1 cellular context compared by ENCODE assay signal in genomic region chr9:87812375-87813118, GRCh38.
TF ChIP-seq lines count a peak whose summit lies in the region.

No MANE protein-coding gene starts in this region.

TF ChIP-seq in K562, 482 proteins besides CTCF, POLR2A, EP300 and RAD21 (continued from another document and continues in another):
- TF ChIP-seq, protein P1, sequence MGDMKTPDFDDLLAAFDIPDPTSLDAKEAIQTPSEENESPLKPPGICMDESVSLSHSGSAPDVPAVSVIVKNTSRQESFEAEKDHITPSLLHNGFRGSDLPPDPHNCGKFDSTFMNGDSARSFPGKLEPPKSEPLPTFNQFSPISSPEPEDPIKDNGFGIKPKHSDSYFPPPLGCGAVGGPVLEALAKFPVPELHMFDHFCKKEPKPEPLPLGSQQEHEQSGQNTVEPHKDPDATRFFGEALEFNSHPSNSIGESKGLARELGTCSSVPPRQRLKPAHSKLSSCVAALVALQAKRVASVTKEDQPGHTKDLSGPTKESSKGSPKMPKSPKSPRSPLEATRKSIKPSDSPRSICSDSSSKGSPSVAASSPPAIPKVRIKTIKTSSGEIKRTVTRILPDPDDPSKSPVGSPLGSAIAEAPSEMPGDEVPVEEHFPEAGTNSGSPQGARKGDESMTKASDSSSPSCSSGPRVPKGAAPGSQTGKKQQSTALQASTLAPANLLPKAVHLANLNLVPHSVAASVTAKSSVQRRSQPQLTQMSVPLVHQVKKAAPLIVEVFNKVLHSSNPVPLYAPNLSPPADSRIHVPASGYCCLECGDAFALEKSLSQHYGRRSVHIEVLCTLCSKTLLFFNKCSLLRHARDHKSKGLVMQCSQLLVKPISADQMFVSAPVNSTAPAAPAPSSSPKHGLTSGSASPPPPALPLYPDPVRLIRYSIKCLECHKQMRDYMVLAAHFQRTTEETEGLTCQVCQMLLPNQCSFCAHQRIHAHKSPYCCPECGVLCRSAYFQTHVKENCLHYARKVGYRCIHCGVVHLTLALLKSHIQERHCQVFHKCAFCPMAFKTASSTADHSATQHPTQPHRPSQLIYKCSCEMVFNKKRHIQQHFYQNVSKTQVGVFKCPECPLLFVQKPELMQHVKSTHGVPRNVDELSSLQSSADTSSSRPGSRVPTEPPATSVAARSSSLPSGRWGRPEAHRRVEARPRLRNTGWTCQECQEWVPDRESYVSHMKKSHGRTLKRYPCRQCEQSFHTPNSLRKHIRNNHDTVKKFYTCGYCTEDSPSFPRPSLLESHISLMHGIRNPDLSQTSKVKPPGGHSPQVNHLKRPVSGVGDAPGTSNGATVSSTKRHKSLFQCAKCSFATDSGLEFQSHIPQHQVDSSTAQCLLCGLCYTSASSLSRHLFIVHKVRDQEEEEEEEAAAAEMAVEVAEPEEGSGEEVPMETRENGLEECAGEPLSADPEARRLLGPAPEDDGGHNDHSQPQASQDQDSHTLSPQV (IDR thresholded peaks at IDR 0.05): peak; percentile 68
- TF ChIP-seq TFAM (CRISPR knock-in tag; conservative IDR thresholded peaks at IDR 0.05) (no peak), HBP1 (CRISPR knock-in tag; IDR thresholded peaks at IDR 0.05) (no peak), SMARCA4 (IDR thresholded peaks at IDR 0.05) (0 out of 2 replicates have a peak, but pooled peaks have one; percentile 37), BACH1 (tag; IDR thresholded peaks at IDR 0.05) (no peak), CBFA2T3 (IDR thresholded peaks at IDR 0.05) (peak; percentile 52), TAF1 (IDR thresholded peaks at IDR 0.05; ENCODE audit: control insufficient read depth, extremely low read depth, insufficient read depth, low read length, severe bottlenecking) (no peak), RFX1 (IDR thresholded peaks at IDR 0.05) (no peak), STAT5A (IDR thresholded peaks at IDR 0.05; ENCODE audit: borderline replicate concordance, low read length) (no peak), TAF7 (tag; IDR thresholded peaks at IDR 0.05) (no peak), MXI1 (IDR thresholded peaks at IDR 0.05; ENCODE audit: low read depth, low read length) (no peak), PML (IDR thresholded peaks at IDR 0.05; ENCODE audit: low read length) (no peak), CC2D1A (IDR thresholded peaks at IDR 0.05) (0 out of 2 replicates have a peak, but pooled peaks have one; percentile 48), ETV5 (CRISPR knock-in tag; IDR thresholded peaks at IDR 0.05; ENCODE audit: low read depth) (no peak), ARID1B (IDR thresholded peaks at IDR 0.05) (no peak), GABPB2 (CRISPR knock-in tag; conservative IDR thresholded peaks at IDR 0.05) (no peak), TCF7 (IDR thresholded peaks at IDR 0.05; ENCODE audit: borderline replicate concordance) (no peak), ZZZ3 (IDR thresholded peaks at IDR 0.05) (no peak), ZNF586 (CRISPR knock-in tag; conservative IDR thresholded peaks at IDR 0.05) (no peak), NFIC (IDR thresholded peaks at IDR 0.05) (no peak), ATF7 (IDR thresholded peaks at IDR 0.05) (0 out of 2 replicates have a peak, but pooled peaks have one; percentile 16), PHB (CRISPR knock-in tag; IDR thresholded peaks at IDR 0.05) (no peak), ZNF184 (CRISPR knock-in tag; IDR thresholded peaks at IDR 0.05) (no peak), HMG20A (CRISPR knock-in tag; conservative IDR thresholded peaks at IDR 0.05) (no peak), KDM1A (IDR thresholded peaks at IDR 0.05) (peak; percentile 52 to 57; a peak in 2 of 4 replicates), FOXK2 (conservative IDR thresholded peaks at IDR 0.05 in 1 of 2, IDR thresholded peaks at IDR 0.05 in 1 of 2; ENCODE audit: low read depth in 2 of 2) (no peak), NCOR1 (IDR thresholded peaks at IDR 0.05) (no peak), RBM39 (optimal IDR thresholded peaks at IDR 0.05; ENCODE audit: low read depth, low read length) (no peak), SIX5 (IDR thresholded peaks at IDR 0.05; ENCODE audit: borderline replicate concordance in 1 of 2, insufficient read depth in 1 of 2, low read depth in 1 of 2, low read length in 2 of 2) (no peak), ZNF655 (CRISPR knock-in tag; IDR thresholded peaks at IDR 0.05) (no peak), ZNF165 (CRISPR knock-in tag; IDR thresholded peaks at IDR 0.05; ENCODE audit: borderline replicate concordance) (no peak), L3MBTL2 (IDR thresholded peaks at IDR 0.05) (0 out of 2 replicates have a peak, but pooled peaks have one; percentile 28), PCBP2 (IDR thresholded peaks at IDR 0.05; ENCODE audit: low read depth, low read length, poor library complexity, severe bottlenecking) (no peak)
- TF ChIP-seq, protein P2, sequence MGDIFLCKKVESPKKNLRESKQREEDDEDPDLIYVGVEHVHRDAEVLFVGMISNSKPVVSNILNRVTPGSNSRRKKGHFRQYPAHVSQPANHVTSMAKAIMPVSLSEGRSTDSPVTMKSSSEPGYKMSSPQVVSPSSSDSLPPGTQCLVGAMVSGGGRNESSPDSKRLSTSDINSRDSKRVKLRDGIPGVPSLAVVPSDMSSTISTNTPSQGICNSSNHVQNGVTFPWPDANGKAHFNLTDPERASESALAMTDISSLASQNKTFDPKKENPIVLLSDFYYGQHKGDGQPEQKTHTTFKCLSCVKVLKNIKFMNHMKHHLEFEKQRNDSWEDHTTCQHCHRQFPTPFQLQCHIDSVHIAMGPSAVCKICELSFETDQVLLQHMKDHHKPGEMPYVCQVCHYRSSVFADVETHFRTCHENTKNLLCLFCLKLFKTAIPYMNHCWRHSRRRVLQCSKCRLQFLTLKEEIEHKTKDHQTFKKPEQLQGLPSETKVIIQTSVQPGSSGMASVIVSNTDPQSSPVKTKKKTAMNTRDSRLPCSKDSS (IDR thresholded peaks at IDR 0.05; ENCODE audit: low read depth, partially characterized antibody): no peak
- TF ChIP-seq, protein P3, sequence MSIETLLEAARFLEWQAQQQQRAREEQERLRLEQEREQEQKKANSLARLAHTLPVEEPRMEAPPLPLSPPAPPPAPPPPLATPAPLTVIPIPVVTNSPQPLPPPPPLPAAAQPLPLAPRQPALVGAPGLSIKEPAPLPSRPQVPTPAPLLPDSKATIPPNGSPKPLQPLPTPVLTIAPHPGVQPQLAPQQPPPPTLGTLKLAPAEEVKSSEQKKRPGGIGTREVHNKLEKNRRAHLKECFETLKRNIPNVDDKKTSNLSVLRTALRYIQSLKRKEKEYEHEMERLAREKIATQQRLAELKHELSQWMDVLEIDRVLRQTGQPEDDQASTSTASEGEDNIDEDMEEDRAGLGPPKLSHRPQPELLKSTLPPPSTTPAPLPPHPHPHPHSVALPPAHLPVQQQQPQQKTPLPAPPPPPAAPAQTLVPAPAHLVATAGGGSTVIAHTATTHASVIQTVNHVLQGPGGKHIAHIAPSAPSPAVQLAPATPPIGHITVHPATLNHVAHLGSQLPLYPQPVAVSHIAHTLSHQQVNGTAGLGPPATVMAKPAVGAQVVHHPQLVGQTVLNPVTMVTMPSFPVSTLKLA (conservative IDR thresholded peaks at IDR 0.05): no peak
- TF ChIP-seq, protein P4, sequence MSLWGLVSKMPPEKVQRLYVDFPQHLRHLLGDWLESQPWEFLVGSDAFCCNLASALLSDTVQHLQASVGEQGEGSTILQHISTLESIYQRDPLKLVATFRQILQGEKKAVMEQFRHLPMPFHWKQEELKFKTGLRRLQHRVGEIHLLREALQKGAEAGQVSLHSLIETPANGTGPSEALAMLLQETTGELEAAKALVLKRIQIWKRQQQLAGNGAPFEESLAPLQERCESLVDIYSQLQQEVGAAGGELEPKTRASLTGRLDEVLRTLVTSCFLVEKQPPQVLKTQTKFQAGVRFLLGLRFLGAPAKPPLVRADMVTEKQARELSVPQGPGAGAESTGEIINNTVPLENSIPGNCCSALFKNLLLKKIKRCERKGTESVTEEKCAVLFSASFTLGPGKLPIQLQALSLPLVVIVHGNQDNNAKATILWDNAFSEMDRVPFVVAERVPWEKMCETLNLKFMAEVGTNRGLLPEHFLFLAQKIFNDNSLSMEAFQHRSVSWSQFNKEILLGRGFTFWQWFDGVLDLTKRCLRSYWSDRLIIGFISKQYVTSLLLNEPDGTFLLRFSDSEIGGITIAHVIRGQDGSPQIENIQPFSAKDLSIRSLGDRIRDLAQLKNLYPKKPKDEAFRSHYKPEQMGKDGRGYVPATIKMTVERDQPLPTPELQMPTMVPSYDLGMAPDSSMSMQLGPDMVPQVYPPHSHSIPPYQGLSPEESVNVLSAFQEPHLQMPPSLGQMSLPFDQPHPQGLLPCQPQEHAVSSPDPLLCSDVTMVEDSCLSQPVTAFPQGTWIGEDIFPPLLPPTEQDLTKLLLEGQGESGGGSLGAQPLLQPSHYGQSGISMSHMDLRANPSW (CRISPR knock-in tag; IDR thresholded peaks at IDR 0.05): no peak
- TF ChIP-seq, protein P5, sequence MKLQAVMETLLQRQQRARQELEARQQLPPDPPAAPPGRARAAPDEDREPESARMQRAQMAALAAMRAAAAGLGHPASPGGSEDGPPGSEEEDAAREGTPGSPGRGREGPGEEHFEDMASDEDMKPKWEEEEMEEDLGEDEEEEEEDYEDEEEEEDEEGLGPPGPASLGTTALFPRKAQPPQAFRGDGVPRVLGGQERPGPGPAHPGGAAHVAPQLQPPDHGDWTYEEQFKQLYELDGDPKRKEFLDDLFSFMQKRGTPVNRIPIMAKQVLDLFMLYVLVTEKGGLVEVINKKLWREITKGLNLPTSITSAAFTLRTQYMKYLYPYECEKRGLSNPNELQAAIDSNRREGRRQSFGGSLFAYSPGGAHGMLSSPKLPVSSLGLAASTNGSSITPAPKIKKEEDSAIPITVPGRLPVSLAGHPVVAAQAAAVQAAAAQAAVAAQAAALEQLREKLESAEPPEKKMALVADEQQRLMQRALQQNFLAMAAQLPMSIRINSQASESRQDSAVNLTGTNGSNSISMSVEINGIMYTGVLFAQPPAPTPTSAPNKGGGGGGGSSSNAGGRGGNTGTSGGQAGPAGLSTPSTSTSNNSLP (IDR thresholded peaks at IDR 0.05; ENCODE audit: borderline replicate concordance, low read depth, low read length): no peak
- TF ChIP-seq, protein P6, sequence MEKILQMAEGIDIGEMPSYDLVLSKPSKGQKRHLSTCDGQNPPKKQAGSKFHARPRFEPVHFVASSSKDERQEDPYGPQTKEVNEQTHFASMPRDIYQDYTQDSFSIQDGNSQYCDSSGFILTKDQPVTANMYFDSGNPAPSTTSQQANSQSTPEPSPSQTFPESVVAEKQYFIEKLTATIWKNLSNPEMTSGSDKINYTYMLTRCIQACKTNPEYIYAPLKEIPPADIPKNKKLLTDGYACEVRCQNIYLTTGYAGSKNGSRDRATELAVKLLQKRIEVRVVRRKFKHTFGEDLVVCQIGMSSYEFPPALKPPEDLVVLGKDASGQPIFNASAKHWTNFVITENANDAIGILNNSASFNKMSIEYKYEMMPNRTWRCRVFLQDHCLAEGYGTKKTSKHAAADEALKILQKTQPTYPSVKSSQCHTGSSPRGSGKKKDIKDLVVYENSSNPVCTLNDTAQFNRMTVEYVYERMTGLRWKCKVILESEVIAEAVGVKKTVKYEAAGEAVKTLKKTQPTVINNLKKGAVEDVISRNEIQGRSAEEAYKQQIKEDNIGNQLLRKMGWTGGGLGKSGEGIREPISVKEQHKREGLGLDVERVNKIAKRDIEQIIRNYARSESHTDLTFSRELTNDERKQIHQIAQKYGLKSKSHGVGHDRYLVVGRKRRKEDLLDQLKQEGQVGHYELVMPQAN (IDR thresholded peaks at IDR 0.05; ENCODE audit: borderline replicate concordance): no peak
- TF ChIP-seq, protein P7, sequence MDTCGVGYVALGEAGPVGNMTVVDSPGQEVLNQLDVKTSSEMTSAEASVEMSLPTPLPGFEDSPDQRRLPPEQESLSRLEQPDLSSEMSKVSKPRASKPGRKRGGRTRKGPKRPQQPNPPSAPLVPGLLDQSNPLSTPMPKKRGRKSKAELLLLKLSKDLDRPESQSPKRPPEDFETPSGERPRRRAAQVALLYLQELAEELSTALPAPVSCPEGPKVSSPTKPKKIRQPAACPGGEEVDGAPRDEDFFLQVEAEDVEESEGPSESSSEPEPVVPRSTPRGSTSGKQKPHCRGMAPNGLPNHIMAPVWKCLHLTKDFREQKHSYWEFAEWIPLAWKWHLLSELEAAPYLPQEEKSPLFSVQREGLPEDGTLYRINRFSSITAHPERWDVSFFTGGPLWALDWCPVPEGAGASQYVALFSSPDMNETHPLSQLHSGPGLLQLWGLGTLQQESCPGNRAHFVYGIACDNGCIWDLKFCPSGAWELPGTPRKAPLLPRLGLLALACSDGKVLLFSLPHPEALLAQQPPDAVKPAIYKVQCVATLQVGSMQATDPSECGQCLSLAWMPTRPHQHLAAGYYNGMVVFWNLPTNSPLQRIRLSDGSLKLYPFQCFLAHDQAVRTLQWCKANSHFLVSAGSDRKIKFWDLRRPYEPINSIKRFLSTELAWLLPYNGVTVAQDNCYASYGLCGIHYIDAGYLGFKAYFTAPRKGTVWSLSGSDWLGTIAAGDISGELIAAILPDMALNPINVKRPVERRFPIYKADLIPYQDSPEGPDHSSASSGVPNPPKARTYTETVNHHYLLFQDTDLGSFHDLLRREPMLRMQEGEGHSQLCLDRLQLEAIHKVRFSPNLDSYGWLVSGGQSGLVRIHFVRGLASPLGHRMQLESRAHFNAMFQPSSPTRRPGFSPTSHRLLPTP (IDR thresholded peaks at IDR 0.05; ENCODE audit: borderline replicate concordance, extremely low read depth, insufficient read length): no peak
